1 cellular context compared by ENCODE assay signal in genomic region chr14:103820382-103820781, GRCh38.
TF ChIP-seq lines count a peak whose summit lies in the region.

No MANE protein-coding gene starts in this region.

TF ChIP-seq in SK-N-SH treated with all-trans-retinoic acid at 6 μM for 48 hours, 23 proteins besides CTCF, POLR2A, EP300 and RAD21 (continued from another document):
- TF ChIP-seq, protein P1, sequence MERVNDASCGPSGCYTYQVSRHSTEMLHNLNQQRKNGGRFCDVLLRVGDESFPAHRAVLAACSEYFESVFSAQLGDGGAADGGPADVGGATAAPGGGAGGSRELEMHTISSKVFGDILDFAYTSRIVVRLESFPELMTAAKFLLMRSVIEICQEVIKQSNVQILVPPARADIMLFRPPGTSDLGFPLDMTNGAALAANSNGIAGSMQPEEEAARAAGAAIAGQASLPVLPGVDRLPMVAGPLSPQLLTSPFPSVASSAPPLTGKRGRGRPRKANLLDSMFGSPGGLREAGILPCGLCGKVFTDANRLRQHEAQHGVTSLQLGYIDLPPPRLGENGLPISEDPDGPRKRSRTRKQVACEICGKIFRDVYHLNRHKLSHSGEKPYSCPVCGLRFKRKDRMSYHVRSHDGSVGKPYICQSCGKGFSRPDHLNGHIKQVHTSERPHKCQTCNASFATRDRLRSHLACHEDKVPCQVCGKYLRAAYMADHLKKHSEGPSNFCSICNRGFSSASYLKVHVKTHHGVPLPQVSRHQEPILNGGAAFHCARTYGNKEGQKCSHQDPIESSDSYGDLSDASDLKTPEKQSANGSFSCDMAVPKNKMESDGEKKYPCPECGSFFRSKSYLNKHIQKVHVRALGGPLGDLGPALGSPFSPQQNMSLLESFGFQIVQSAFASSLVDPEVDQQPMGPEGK (CRISPR knock-in tag; IDR thresholded peaks at IDR 0.05; ENCODE audit: borderline replicate concordance), result no peak
- TF ChIP-seq BACH2 (CRISPR knock-in tag; IDR thresholded peaks at IDR 0.05; ENCODE audit: borderline replicate concordance) (no peak), CSDC2 (CRISPR knock-in tag; IDR thresholded peaks at IDR 0.05) (no peak), ZFP30 (CRISPR knock-in tag; IDR thresholded peaks at IDR 0.05) (no peak), ZNF70 (CRISPR knock-in tag; IDR thresholded peaks at IDR 0.05) (no peak), ISL1 (CRISPR knock-in tag; IDR thresholded peaks at IDR 0.05) (no peak), ZC3H10 (CRISPR knock-in tag; IDR thresholded peaks at IDR 0.05) (no peak), SNAI2 (CRISPR knock-in tag; IDR thresholded peaks at IDR 0.05) (no peak), GLIS3 (CRISPR knock-in tag; IDR thresholded peaks at IDR 0.05) (no peak)
- TF ChIP-seq, protein P2, sequence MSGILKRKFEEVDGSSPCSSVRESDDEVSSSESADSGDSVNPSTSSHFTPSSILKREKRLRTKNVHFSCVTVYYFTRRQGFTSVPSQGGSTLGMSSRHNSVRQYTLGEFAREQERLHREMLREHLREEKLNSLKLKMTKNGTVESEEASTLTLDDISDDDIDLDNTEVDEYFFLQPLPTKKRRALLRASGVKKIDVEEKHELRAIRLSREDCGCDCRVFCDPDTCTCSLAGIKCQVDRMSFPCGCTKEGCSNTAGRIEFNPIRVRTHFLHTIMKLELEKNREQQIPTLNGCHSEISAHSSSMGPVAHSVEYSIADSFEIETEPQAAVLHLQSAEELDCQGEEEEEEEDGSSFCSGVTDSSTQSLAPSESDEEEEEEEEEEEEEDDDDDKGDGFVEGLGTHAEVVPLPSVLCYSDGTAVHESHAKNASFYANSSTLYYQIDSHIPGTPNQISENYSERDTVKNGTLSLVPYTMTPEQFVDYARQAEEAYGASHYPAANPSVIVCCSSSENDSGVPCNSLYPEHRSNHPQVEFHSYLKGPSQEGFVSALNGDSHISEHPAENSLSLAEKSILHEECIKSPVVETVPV (CRISPR knock-in tag; IDR thresholded peaks at IDR 0.05), result no peak
- TF ChIP-seq, protein P3, sequence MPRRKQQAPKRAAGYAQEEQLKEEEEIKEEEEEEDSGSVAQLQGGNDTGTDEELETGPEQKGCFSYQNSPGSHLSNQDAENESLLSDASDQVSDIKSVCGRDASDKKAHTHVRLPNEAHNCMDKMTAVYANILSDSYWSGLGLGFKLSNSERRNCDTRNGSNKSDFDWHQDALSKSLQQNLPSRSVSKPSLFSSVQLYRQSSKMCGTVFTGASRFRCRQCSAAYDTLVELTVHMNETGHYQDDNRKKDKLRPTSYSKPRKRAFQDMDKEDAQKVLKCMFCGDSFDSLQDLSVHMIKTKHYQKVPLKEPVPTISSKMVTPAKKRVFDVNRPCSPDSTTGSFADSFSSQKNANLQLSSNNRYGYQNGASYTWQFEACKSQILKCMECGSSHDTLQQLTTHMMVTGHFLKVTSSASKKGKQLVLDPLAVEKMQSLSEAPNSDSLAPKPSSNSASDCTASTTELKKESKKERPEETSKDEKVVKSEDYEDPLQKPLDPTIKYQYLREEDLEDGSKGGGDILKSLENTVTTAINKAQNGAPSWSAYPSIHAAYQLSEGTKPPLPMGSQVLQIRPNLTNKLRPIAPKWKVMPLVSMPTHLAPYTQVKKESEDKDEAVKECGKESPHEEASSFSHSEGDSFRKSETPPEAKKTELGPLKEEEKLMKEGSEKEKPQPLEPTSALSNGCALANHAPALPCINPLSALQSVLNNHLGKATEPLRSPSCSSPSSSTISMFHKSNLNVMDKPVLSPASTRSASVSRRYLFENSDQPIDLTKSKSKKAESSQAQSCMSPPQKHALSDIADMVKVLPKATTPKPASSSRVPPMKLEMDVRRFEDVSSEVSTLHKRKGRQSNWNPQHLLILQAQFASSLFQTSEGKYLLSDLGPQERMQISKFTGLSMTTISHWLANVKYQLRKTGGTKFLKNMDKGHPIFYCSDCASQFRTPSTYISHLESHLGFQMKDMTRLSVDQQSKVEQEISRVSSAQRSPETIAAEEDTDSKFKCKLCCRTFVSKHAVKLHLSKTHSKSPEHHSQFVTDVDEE (CRISPR knock-in tag; IDR thresholded peaks at IDR 0.05), result no peak
TF ChIP-seq in SK-N-SH treated with all-trans-retinoic acid at 6 μM for 48 hours: peak in this region for 0.
